ENCODE assay signal across 6 cellular contexts in genomic region chr14:59942296-59942862, GRCh38. TPM values are rescaled to one million over a fixed set of nuclear protein-coding genes. Genes with fewer than 3 reads are reported as not detected.
"Had no signal": no experiment of that assay in that cellular context is flagged by ENCODE, and none has a peak within 500 bp of the region (broad histone marks: within the 10 kb centered on the region; RNA-seq: fewer than 3 reads in every experiment).

No MANE protein-coding gene starts in this region.

RNA-seq across cellular contexts. Expression of gene LRRC9, which starts 22.4 kb away (rescaled TPM):
- total RNA-seq: esophagus muscularis mucosa; lung microvascular endothelial cell; mesenteric fat pad; mononuclear cell; naive thymus-derived CD4-positive, alpha-beta T cell; osteoblast had no signal
